Comparison of ENCODE assay signal across 1 cellular context in the genomic region with DNA sequence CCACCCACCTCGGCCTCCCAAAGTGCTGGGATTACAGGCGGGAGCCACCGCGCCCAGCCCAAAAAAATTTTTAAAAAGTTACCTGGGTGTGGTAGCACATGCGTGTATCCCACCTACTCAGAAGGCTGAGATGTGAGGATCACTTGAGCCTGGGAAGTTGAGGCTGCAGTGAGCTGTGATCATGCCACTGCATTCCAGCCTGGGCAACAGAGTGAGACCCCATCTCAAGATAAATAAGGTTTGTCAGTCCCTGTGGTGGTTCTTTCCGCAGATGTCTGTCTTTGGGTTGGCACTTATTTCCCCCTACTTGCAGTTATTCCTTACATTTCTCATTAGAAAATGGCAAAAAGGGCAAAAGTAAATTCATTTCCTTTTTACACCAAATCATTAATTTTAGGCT.
TF ChIP-seq lines count a peak whose summit lies in the region.

No MANE protein-coding gene starts in this region.

TF ChIP-seq in GM23338, 12 proteins besides CTCF, POLR2A, EP300 and RAD21:
- TF ChIP-seq, protein P1, sequence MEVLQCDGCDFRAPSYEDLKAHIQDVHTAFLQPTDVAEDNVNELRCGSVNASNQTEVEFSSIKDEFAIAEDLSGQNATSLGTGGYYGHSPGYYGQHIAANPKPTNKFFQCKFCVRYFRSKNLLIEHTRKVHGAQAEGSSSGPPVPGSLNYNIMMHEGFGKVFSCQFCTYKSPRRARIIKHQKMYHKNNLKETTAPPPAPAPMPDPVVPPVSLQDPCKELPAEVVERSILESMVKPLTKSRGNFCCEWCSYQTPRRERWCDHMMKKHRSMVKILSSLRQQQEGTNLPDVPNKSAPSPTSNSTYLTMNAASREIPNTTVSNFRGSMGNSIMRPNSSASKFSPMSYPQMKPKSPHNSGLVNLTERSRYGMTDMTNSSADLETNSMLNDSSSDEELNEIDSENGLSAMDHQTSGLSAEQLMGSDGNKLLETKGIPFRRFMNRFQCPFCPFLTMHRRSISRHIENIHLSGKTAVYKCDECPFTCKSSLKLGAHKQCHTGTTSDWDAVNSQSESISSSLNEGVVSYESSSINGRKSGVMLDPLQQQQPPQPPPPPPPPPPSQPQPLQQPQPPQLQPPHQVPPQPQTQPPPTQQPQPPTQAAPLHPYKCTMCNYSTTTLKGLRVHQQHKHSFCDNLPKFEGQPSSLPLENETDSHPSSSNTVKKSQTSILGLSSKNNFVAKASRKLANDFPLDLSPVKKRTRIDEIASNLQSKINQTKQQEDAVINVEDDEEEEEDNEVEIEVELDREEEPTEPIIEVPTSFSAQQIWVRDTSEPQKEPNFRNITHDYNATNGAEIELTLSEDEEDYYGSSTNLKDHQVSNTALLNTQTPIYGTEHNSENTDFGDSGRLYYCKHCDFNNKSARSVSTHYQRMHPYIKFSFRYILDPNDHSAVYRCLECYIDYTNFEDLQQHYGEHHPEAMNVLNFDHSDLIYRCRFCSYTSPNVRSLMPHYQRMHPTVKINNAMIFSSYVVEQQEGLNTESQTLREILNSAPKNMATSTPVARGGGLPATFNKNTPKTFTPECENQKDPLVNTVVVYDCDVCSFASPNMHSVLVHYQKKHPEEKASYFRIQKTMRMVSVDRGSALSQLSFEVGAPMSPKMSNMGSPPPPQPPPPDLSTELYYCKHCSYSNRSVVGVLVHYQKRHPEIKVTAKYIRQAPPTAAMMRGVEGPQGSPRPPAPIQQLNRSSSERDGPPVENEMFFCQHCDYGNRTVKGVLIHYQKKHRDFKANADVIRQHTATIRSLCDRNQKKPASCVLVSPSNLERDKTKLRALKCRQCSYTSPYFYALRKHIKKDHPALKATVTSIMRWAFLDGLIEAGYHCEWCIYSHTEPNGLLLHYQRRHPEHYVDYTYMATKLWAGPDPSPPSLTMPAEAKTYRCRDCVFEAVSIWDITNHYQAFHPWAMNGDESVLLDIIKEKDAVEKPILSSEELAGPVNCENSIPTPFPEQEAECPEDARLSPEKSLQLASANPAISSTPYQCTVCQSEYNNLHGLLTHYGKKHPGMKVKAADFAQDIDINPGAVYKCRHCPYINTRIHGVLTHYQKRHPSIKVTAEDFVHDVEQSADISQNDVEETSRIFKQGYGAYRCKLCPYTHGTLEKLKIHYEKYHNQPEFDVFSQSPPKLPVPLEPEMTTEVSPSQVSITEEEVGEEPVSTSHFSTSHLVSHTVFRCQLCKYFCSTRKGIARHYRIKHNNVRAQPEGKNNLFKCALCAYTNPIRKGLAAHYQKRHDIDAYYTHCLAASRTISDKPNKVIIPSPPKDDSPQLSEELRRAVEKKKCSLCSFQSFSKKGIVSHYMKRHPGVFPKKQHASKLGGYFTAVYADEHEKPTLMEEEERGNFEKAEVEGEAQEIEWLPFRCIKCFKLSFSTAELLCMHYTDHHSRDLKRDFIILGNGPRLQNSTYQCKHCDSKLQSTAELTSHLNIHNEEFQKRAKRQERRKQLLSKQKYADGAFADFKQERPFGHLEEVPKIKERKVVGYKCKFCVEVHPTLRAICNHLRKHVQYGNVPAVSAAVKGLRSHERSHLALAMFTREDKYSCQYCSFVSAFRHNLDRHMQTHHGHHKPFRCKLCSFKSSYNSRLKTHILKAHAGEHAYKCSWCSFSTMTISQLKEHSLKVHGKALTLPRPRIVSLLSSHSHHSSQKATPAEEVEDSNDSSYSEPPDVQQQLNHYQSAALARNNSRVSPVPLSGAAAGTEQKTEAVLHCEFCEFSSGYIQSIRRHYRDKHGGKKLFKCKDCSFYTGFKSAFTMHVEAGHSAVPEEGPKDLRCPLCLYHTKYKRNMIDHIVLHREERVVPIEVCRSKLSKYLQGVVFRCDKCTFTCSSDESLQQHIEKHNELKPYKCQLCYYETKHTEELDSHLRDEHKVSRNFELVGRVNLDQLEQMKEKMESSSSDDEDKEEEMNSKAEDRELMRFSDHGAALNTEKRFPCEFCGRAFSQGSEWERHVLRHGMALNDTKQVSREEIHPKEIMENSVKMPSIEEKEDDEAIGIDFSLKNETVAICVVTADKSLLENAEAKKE (CRISPR knock-in tag; IDR thresholded peaks at IDR 0.05), result no peak
- TF ChIP-seq ZNF331 (CRISPR knock-in tag; IDR thresholded peaks at IDR 0.05; ENCODE audit: low read depth) (no peak), STAT1 (IDR thresholded peaks at IDR 0.05; ENCODE audit: unreplicated experiment) (no peak), EZH2phosphoT487 (IDR thresholded peaks at IDR 0.05; ENCODE audit: unreplicated experiment) (no peak), NANOG (IDR thresholded peaks at IDR 0.05; ENCODE audit: borderline replicate concordance) (no peak), CREB1 (CRISPR knock-in tag; IDR thresholded peaks at IDR 0.05; ENCODE audit: low read depth) (no peak), POLR2AphosphoS5 (IDR thresholded peaks at IDR 0.05; ENCODE audit: low read depth) (no peak), EZH2 (IDR thresholded peaks at IDR 0.05; ENCODE audit: low read depth, unreplicated experiment) (no peak), JUNB (IDR thresholded peaks at IDR 0.05; ENCODE audit: unreplicated experiment) (no peak), ZNF114 (CRISPR knock-in tag; IDR thresholded peaks at IDR 0.05) (no peak)
- TF ChIP-seq, protein P2, sequence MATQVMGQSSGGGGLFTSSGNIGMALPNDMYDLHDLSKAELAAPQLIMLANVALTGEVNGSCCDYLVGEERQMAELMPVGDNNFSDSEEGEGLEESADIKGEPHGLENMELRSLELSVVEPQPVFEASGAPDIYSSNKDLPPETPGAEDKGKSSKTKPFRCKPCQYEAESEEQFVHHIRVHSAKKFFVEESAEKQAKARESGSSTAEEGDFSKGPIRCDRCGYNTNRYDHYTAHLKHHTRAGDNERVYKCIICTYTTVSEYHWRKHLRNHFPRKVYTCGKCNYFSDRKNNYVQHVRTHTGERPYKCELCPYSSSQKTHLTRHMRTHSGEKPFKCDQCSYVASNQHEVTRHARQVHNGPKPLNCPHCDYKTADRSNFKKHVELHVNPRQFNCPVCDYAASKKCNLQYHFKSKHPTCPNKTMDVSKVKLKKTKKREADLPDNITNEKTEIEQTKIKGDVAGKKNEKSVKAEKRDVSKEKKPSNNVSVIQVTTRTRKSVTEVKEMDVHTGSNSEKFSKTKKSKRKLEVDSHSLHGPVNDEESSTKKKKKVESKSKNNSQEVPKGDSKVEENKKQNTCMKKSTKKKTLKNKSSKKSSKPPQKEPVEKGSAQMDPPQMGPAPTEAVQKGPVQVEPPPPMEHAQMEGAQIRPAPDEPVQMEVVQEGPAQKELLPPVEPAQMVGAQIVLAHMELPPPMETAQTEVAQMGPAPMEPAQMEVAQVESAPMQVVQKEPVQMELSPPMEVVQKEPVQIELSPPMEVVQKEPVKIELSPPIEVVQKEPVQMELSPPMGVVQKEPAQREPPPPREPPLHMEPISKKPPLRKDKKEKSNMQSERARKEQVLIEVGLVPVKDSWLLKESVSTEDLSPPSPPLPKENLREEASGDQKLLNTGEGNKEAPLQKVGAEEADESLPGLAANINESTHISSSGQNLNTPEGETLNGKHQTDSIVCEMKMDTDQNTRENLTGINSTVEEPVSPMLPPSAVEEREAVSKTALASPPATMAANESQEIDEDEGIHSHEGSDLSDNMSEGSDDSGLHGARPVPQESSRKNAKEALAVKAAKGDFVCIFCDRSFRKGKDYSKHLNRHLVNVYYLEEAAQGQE (IDR thresholded peaks at IDR 0.05; ENCODE audit: unreplicated experiment), result no peak
- TF ChIP-seq, protein P3, sequence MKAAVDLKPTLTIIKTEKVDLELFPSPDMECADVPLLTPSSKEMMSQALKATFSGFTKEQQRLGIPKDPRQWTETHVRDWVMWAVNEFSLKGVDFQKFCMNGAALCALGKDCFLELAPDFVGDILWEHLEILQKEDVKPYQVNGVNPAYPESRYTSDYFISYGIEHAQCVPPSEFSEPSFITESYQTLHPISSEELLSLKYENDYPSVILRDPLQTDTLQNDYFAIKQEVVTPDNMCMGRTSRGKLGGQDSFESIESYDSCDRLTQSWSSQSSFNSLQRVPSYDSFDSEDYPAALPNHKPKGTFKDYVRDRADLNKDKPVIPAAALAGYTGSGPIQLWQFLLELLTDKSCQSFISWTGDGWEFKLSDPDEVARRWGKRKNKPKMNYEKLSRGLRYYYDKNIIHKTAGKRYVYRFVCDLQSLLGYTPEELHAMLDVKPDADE (IDR thresholded peaks at IDR 0.05), result no peak
TF ChIP-seq in GM23338: peak in this region for 0.
